ENCODE assay signal across 8 cellular contexts in the genomic region with DNA sequence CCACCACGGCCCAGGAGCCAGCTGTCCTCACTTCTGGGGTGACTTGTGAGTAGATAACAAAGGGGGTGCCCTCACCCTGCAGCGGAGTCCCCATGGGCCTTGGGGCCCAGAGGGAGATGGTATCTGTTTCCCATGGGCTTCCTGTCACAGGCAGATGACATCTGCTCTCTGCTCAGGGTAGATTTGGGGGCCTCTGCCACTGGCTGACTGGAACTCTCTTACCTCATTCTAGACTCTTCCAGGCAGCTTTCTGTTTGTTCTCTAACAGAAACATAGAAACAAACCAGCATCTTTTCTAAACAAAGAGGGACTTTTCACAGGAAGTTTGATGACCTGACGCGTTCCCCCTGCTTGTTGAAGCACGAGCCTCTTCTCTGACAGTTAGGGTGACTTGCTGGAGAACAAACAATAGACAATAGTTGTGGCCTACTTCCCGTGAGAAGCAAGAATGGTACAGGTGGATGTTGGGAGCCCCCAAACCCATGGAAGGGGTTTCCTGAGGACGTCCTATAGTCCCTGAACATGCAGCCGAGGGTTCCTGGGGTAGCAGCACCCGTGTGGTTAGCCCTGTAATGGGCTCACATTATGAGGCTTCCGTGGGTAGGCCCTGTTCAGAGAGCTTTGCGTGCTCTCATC.
DNase-seq lines count a peak whose midpoint lies in the region; ATAC-seq and TF ChIP-seq lines count a peak whose summit lies in the region.
"Had no signal": no experiment of that assay in that cellular context is flagged by ENCODE, and none has a peak within 500 bp of the region (broad histone marks: within the 10 kb centered on the region; RNA-seq: fewer than 3 reads in every experiment).

No MANE protein-coding gene starts in this region.

- WGBS in aorta, 2 donors, result 83% methylated on average over 11 of the region's 11 CpGs

- peak overlapping the region; percentile 93 for H3K27ac Mint-ChIP-seq in activated T-helper 17 cell treated with anti-CD3 and anti-CD28 coated beads, Interleukin-2, amount 50 U/mL, for 72 hours

- no peak for TF ChIP-seq CTCF in osteoblast (IDR thresholded peaks at IDR 0.05; ENCODE audit: extremely low read depth, low read depth, low read length)

- peak overlapping the region; percentile 69 for H3K4me3 Mint-ChIP-seq in activated T-helper 17 cell treated with anti-CD3 and anti-CD28 coated beads, Interleukin-2, amount 50 U/mL, for 72 hours

- H3K4me2 ChIP-seq in osteoblast (ENCODE audit: insufficient read depth, low read length), result no peak overlapping the region

- ATAC-seq in GM19468 (IDR thresholded peaks at IDR 0.05; ENCODE audit: extremely low read depth, unreplicated experiment) (peak; percentile 29), HG03520 (IDR thresholded peaks at IDR 0.05; ENCODE audit: unreplicated experiment) (peak; percentile 87), aorta (ENCODE audit: low FRiP score) (no peak)
- peak; percentile 85 for ATAC-seq in activated T-helper 17 cell treated with anti-CD3 and anti-CD28 coated beads, Interleukin-2, amount 50 U/mL, for 72 hours (replicated peaks)

- H3K36me3 ChIP-seq in mucosa of rectum (ENCODE audit: control insufficient read depth in 2 of 2, insufficient read depth in 2 of 2, low read length in 2 of 2) (no peaks in the 10 kb centered on the region), aorta (ENCODE audit: control insufficient read depth in 1 of 2, insufficient read depth in 2 of 2, low read length in 1 of 2) (no peaks in the 10 kb centered on the region), osteoblast (ENCODE audit: insufficient read depth, low read length) (no peaks in the 10 kb centered on the region)

- H3K27me3 ChIP-seq in mucosa of rectum (ENCODE audit: control insufficient read depth in 2 of 2, insufficient read depth in 2 of 2, low read length in 2 of 2) (no peaks in the 10 kb centered on the region), aorta (ENCODE audit: control insufficient read depth in 1 of 2, insufficient read depth in 2 of 2, low read length in 1 of 2) (no peaks in the 10 kb centered on the region), osteoblast (ENCODE audit: insufficient read depth, low read length) (no peaks in the 10 kb centered on the region)

- no peak overlapping the region for H2AFZ ChIP-seq in osteoblast (ENCODE audit: low read length)

- H3K4me1 ChIP-seq in mucosa of rectum (ENCODE audit: control insufficient read depth in 2 of 2, insufficient read depth in 2 of 2, low read length in 2 of 2) (peaks cover 19 to 30% of the 10 kb centered on the region in 2 donors), aorta (ENCODE audit: control insufficient read depth in 1 of 2, insufficient read depth in 2 of 2, low read length in 2 of 2) (no peaks in the 10 kb centered on the region), osteoblast (ENCODE audit: insufficient read depth, low read length) (peaks cover 11% of the 10 kb centered on the region)

- H3K79me2 ChIP-seq in osteoblast (ENCODE audit: insufficient read depth, low read length), result no peaks in the 10 kb centered on the region

- peaks cover 4% of the 10 kb centered on the region for H4K20me1 ChIP-seq in osteoblast (ENCODE audit: insufficient read depth, low read length)

- H3K9me3 ChIP-seq in mucosa of rectum (ENCODE audit: control insufficient read depth in 2 of 2, low read length in 2 of 2) (no peaks in the 10 kb centered on the region), aorta (ENCODE audit: control insufficient read depth, low read length) (no peaks in the 10 kb centered on the region), osteoblast (ENCODE audit: low read depth, low read length) (no peaks in the 10 kb centered on the region)

- no peak overlapping the region for H3K4me3 ChIP-seq in mucosa of rectum (ENCODE audit: low read length in 2 of 2)
- no peak overlapping the region for H3K4me3 ChIP-seq in aorta (ENCODE audit: low read length in 2 of 2)
- no peak overlapping the region for H3K4me3 ChIP-seq in osteoblast (ENCODE audit: insufficient read depth, low read length)

- intact Hi-C loops in aorta (cut with DNase I), result no loop called here

- no peaks in the 10 kb centered on the region for H3K27me3 Mint-ChIP-seq in activated T-helper 17 cell treated with anti-CD3 and anti-CD28 coated beads, Interleukin-2, amount 50 U/mL, for 72 hours

- H3K9ac ChIP-seq in mucosa of rectum (ENCODE audit: low read depth in 1 of 2, low read length in 2 of 2), result no peak overlapping the region

- H3K9me3 Mint-ChIP-seq in activated T-helper 17 cell treated with anti-CD3 and anti-CD28 coated beads, Interleukin-2, amount 50 U/mL, for 72 hours, result no peaks in the 10 kb centered on the region

- H3K36me3 Mint-ChIP-seq in activated T-helper 17 cell treated with anti-CD3 and anti-CD28 coated beads, Interleukin-2, amount 50 U/mL, for 72 hours (ENCODE audit: low read depth), result no peaks in the 10 kb centered on the region

- peak overlapping the region; percentile 59 to 63 for H3K27ac ChIP-seq in mucosa of rectum (ENCODE audit: low read depth in 2 of 2, low read length in 2 of 2)
- H3K27ac ChIP-seq in aorta (ENCODE audit: low read depth in 1 of 2, low read length in 2 of 2), result no peak overlapping the region
- H3K27ac ChIP-seq in osteoblast (ENCODE audit: low read depth, low read length), result no peak overlapping the region
- H3K27ac ChIP-seq: VCaP had no signal

- H3K4me1 Mint-ChIP-seq in activated T-helper 17 cell treated with anti-CD3 and anti-CD28 coated beads, Interleukin-2, amount 50 U/mL, for 72 hours, result peaks cover 33% of the 10 kb centered on the region

- DNase-seq in aorta (peak; percentile 30 to 38), osteoblast (ENCODE audit: insufficient read length, low spot score, missing footprints) (no peak), NCI-H1436 (lab: John Stamatoyannopoulos, UW) (no peak)

Comparison
In these comparisons a context has a peak if more than half of its experiments do, and no peak if none do; other contexts are left out.
1. H3K27ac ChIP-seq: peak in mucosa of rectum (2 of 2); none in aorta (0 of 2) and osteoblast (single experiment).
2. DNase-seq: peak in aorta (2 of 2); none in osteoblast (single experiment) and NCI-H1436 (single experiment).